8 cellular contexts compared by ENCODE assay signal in the genomic region with DNA sequence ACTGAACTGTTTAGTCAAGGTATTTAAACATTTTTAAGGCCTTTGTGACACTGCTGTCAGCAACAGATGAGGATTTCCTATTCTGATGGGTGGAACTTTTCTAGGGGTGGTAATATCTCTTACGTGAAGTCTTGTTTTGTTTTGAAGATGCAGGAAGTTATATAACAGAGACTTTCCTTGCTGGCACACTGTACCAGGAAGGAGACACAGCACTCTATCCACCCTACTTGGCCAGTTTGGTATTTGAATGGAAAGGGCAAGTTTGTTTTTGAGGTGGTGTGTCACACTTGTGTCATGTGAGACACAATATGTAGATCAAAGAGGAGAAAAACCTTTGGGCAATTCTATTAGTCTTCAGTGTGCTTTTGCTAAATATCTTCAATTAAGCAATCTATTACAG. TPM values are rescaled to one million over a fixed set of nuclear protein-coding genes. Genes with fewer than 3 reads are reported as not detected.
DNase-seq lines count a peak whose midpoint lies in the region; ATAC-seq and TF ChIP-seq lines count a peak whose summit lies in the region.

No MANE protein-coding gene starts in this region.

- no peak overlapping the region for H3K9ac ChIP-seq in Karpas-422 (ENCODE audit: low read length)

- peaks cover 4% of the 10 kb centered on the region for H3K36me3 Mint-ChIP-seq in activated CD8-positive, alpha-beta memory T cell treated with anti-CD3 and anti-CD28 coated beads, Interleukin-2, amount 10 ng/mL, durations not matched to agents 7 days and 5 days
- H3K36me3 Mint-ChIP-seq in endothelial cell (ENCODE audit: low read depth, unreplicated experiment): no peaks in the 10 kb centered on the region

- H3K27me3 Mint-ChIP-seq in activated CD8-positive, alpha-beta memory T cell treated with anti-CD3 and anti-CD28 coated beads, Interleukin-2, amount 10 ng/mL, durations not matched to agents 7 days and 5 days: no peaks in the 10 kb centered on the region
- no peaks in the 10 kb centered on the region for H3K27me3 Mint-ChIP-seq in endothelial cell (ENCODE audit: unreplicated experiment)

- no peak overlapping the region for H3K4me3 ChIP-seq in Karpas-422 (ENCODE audit: low read length)

- H3K9me3 ChIP-seq in Karpas-422 (ENCODE audit: low read length): no peaks in the 10 kb centered on the region

- peaks cover 21% of the 10 kb centered on the region for H3K4me1 Mint-ChIP-seq in activated CD8-positive, alpha-beta memory T cell treated with anti-CD3 and anti-CD28 coated beads, Interleukin-2, amount 10 ng/mL, durations not matched to agents 7 days and 5 days
- peaks cover 13% of the 10 kb centered on the region for H3K4me1 Mint-ChIP-seq in endothelial cell (ENCODE audit: unreplicated experiment)

- H3K79me2 ChIP-seq in Karpas-422 (ENCODE audit: low read length): no peaks in the 10 kb centered on the region

- H3K27ac ChIP-seq in Karpas-422 (ENCODE audit: low read length): no peak overlapping the region

- no peaks in the 10 kb centered on the region for H3K9me2 ChIP-seq in Karpas-422 (replicated peaks; ENCODE audit: insufficient read depth, low read length)

- no peaks in the 10 kb centered on the region for H3K27me3 ChIP-seq in Karpas-422 (ENCODE audit: low read length)

- no peaks in the 10 kb centered on the region for H3K4me1 ChIP-seq in Karpas-422 (ENCODE audit: low read length)

- no peaks in the 10 kb centered on the region for H3K9me3 Mint-ChIP-seq in activated CD8-positive, alpha-beta memory T cell treated with anti-CD3 and anti-CD28 coated beads, Interleukin-2, amount 10 ng/mL, durations not matched to agents 7 days and 5 days (ENCODE audit: low read depth)
- H3K9me3 Mint-ChIP-seq in endothelial cell (ENCODE audit: unreplicated experiment): no peaks in the 10 kb centered on the region

- peak; percentile 72 for ATAC-seq in activated CD8-positive, alpha-beta memory T cell treated with anti-CD3 and anti-CD28 coated beads, Interleukin-2, amount 10 ng/mL, durations not matched to agents 7 days and 5 days
- ATAC-seq in stimulated activated naive CD8-positive, alpha-beta T cell treated with anti-CD3 and anti-CD28 coated beads, Interleukin-15, Interleukin-2, amounts not matched to agents 100 U/mL and 50 U/mL, for 24 hours: peak; percentile 90

- H3K4me3 Mint-ChIP-seq in activated CD8-positive, alpha-beta memory T cell treated with anti-CD3 and anti-CD28 coated beads, Interleukin-2, amount 10 ng/mL, durations not matched to agents 7 days and 5 days: peak overlapping the region; percentile 41
- no peak overlapping the region for H3K4me3 Mint-ChIP-seq in endothelial cell (ENCODE audit: unreplicated experiment)

- TF ChIP-seq CTCF in endothelial cell (IDR thresholded peaks at IDR 0.05; ENCODE audit: unreplicated experiment): no peak

- H3K4me2 ChIP-seq in Karpas-422 (ENCODE audit: low read depth, low read length, poor library complexity, severe bottlenecking): no peak overlapping the region

- H4K20me1 ChIP-seq in Karpas-422 (ENCODE audit: insufficient read depth, low read depth, low read length): no peaks in the 10 kb centered on the region

- peak overlapping the region; percentile 95 for H3K27ac Mint-ChIP-seq in activated CD8-positive, alpha-beta memory T cell treated with anti-CD3 and anti-CD28 coated beads, Interleukin-2, amount 10 ng/mL, durations not matched to agents 7 days and 5 days
- peak overlapping the region; percentile 32 for H3K27ac Mint-ChIP-seq in endothelial cell (ENCODE audit: unreplicated experiment)

- DNase-seq in activated CD8-positive, alpha-beta memory T cell treated with anti-CD3 and anti-CD28 coated beads, Interleukin-2, amount 10 ng/mL, durations not matched to agents 7 days and 5 days: no peak
- DNase-seq in activated CD8-positive, alpha-beta memory T cell treated with anti-CD3 and anti-CD28 coated beads, Interleukin-2, amount 50 U/mL, for 4 hours: no peak
- DNase-seq in Karpas-422 (no peak), endothelial cell (ENCODE audit: low spot score) (no peak), DMS 273 (lab: John Stamatoyannopoulos, UW; ENCODE audit: unreplicated experiment) (no peak), ecto neural progenitor cell (ENCODE audit: low spot score) (no peak), NCI-H748 treated with DMSO at 0.1 percent for 48 hours (lab: John Stamatoyannopoulos, UW) (no peak)
- DNase-seq in stimulated activated naive CD8-positive, alpha-beta T cell treated with anti-CD3 and anti-CD28 coated beads, Interleukin-15, Interleukin-2, amounts not matched to agents 100 U/mL and 50 U/mL, for 24 hours: peak; percentile 24

- H2AFZ ChIP-seq in Karpas-422 (ENCODE audit: low read length): peak overlapping the region; percentile 7; the same call in 1 of the 2 replicates

- H3K36me3 ChIP-seq in Karpas-422 (ENCODE audit: insufficient read depth, low read length): no peaks in the 10 kb centered on the region

- CTCF ChIA-PET in activated CD8-positive, alpha-beta memory T cell treated with anti-CD3 and anti-CD28 coated beads, Interleukin-2, amount 10 ng/mL, durations not matched to agents 7 days and 5 days (lab: Charles Lee): no interaction called here

RNA-seq across cellular contexts. Expression of gene SRP54, which starts 51.6 kb away (rescaled TPM):
- 10 to 100 TPM; 56.3 to 63.5 TPM for total RNA-seq in activated CD8-positive, alpha-beta memory T cell treated with anti-CD3 and anti-CD28 coated beads, Interleukin-2, amount 10 ng/mL, durations not matched to agents 7 days and 5 days
- total RNA-seq in Karpas-422 (2014; rRNA removed; shearing (Covaris generic); ENCODE audit: low replicate concordance): 86.8 and 115 TPM in 2 replicates
- total RNA-seq in endothelial cell (ENCODE audit: unreplicated experiment): 47.7 TPM

RNA-seq across cellular contexts. Expression of gene BAZ1A, which starts 56.0 kb away (rescaled TPM):
- total RNA-seq in activated CD8-positive, alpha-beta memory T cell treated with anti-CD3 and anti-CD28 coated beads, Interleukin-2, amount 10 ng/mL, durations not matched to agents 7 days and 5 days: 10 to 100 TPM; 48.7 to 57.4 TPM
- total RNA-seq in Karpas-422 (2014; rRNA removed; shearing (Covaris generic); ENCODE audit: low replicate concordance): 63.7 and 136 TPM in 2 replicates
- 27.2 TPM for total RNA-seq in endothelial cell (ENCODE audit: unreplicated experiment)
